ENCODE assay signal across 1 cellular context in the genomic region with DNA sequence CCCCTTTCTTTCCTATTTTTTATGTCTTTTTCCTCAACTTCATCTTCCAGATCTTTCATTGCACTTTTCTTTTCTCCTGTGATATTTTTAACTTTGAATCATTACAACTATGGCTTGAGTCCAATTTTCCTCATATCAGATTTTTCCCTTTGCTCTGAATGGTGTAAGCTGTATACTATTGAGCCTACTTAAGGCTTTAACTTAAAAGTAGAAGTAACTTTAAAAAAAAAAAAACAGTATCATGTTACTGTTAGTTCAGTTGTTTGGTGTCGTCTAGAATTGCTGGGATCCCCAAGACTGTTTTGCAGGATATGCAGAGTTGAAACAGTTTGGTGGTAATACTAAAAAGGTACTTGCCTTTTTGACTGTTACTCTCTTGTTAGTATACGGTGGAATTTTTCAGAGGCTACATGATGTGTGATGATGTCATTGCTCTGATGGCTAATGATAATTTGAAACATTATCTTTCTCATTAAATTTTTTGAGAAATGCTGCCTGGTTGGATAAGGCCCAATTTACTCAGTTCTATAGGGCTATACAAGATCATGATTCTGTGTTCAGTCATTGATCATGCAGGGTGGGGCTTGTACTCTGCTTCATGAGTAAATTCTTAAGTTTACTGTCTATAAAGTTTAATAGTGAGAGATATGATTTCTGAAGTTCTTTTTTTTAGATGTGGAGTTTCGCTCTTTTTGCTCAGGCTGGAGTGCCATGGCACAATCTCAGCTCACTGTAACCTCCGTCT.
TF ChIP-seq lines count a peak whose summit lies in the region.

No MANE protein-coding gene starts in this region.

TF ChIP-seq in HEK293, 187 proteins besides CTCF, POLR2A, EP300 and RAD21 (continued from another document):
- TF ChIP-seq, protein P1, sequence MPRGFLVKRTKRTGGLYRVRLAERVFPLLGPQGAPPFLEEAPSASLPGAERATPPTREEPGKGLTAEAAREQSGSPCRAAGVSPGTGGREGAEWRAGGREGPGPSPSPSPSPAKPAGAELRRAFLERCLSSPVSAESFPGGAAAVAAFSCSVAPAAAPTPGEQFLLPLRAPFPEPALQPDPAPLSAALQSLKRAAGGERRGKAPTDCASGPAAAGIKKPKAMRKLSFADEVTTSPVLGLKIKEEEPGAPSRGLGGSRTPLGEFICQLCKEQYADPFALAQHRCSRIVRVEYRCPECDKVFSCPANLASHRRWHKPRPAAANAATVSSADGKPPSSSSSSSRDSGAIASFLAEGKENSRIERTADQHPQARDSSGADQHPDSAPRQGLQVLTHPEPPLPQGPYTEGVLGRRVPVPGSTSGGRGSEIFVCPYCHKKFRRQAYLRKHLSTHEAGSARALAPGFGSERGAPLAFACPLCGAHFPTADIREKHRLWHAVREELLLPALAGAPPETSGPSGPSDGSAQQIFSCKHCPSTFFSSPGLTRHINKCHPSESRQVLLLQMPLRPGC (tag by site-specific recombination; IDR thresholded peaks at IDR 0.05), result 0 out of 2 replicates have a peak, but pooled peaks have one; percentile 35
- TF ChIP-seq, protein P2, sequence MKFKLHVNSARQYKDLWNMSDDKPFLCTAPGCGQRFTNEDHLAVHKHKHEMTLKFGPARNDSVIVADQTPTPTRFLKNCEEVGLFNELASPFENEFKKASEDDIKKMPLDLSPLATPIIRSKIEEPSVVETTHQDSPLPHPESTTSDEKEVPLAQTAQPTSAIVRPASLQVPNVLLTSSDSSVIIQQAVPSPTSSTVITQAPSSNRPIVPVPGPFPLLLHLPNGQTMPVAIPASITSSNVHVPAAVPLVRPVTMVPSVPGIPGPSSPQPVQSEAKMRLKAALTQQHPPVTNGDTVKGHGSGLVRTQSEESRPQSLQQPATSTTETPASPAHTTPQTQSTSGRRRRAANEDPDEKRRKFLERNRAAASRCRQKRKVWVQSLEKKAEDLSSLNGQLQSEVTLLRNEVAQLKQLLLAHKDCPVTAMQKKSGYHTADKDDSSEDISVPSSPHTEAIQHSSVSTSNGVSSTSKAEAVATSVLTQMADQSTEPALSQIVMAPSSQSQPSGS (tag by site-specific recombination; IDR thresholded peaks at IDR 0.05; ENCODE audit: low read depth), result peak; percentile 91
- TF ChIP-seq, protein P3, sequence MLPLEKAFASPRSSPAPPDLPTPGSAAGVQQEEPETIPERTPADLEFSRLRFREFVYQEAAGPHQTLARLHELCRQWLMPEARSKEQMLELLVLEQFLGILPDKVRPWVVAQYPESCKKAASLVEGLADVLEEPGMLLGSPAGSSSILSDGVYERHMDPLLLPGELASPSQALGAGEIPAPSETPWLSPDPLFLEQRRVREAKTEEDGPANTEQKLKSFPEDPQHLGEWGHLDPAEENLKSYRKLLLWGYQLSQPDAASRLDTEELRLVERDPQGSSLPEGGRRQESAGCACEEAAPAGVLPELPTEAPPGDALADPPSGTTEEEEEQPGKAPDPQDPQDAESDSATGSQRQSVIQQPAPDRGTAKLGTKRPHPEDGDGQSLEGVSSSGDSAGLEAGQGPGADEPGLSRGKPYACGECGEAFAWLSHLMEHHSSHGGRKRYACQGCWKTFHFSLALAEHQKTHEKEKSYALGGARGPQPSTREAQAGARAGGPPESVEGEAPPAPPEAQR (tag by site-specific recombination; IDR thresholded peaks at IDR 0.05), result no peak
- TF ChIP-seq, protein P4, sequence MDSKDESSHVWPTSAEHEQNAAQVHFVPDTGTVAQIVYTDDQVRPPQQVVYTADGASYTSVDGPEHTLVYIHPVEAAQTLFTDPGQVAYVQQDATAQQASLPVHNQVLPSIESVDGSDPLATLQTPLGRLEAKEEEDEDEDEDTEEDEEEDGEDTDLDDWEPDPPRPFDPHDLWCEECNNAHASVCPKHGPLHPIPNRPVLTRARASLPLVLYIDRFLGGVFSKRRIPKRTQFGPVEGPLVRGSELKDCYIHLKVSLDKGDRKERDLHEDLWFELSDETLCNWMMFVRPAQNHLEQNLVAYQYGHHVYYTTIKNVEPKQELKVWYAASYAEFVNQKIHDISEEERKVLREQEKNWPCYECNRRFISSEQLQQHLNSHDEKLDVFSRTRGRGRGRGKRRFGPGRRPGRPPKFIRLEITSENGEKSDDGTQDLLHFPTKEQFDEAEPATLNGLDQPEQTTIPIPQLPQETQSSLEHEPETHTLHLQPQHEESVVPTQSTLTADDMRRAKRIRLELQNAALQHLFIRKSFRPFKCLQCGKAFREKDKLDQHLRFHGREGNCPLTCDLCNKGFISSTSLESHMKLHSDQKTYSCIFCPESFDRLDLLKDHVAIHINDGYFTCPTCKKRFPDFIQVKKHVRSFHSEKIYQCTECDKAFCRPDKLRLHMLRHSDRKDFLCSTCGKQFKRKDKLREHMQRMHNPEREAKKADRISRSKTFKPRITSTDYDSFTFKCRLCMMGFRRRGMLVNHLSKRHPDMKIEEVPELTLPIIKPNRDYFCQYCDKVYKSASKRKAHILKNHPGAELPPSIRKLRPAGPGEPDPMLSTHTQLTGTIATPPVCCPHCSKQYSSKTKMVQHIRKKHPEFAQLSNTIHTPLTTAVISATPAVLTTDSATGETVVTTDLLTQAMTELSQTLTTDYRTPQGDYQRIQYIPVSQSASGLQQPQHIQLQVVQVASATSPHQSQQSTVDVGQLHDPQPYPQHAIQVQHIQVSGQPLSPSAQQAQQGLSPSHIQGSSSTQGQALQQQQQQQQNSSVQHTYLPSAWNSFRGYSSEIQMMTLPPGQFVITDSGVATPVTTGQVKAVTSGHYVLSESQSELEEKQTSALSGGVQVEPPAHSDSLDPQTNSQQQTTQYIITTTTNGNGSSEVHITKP (tag by site-specific recombination; IDR thresholded peaks at IDR 0.05), result peak; percentile 29; the same call in 1 of the 2 replicates
- TF ChIP-seq ZNF600 (tag by site-specific recombination; IDR thresholded peaks at IDR 0.05), result peak; percentile 37; the same call in 1 of the 2 replicates
- TF ChIP-seq ZNF558 (tag by site-specific recombination; IDR thresholded peaks at IDR 0.05), result no peak
TF ChIP-seq in HEK293: peak in this region for 8.
